In the genomic region with DNA sequence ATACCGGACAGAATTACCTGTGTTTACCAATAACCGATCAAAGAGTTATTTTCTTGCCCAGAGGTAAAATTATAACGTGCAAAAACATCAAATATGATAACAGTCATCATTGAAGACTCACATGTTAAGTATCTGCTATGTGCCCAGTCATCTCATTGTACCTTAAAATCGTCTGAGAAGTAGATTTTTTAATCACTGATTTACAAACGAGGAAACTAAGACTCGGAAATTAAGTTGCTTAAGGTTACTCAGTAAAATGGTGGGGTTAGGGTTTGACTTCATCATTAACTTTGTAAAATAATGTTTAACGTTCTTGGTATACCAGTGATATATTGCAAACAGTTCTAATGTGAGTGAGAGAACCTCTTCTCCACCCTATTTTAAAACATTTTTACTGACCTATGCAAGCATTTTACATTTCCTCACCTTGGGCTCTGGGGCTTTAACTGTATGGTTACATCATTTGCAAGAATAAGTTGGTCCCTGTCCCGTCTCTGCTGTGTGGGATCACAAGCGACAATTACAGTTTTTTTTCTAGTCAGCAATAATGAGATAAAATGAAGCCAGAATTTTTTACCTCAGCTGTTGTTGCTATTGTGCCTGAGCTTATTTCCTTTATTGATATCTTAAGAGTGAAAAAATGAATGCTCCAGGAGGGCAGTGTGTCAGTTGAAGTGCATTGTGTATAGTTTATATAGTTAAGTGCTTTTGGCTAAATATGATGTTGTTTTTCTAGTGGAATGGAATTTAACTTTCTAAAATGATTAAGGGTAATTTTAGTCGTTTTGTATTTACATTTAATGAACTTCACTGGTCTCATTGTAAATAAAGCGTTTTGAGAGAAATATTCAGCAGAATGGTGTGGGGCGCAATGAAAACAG, we compare ENCODE assay signal across 8 cellular contexts. TPM values are rescaled to one million over a fixed set of nuclear protein-coding genes. Genes with fewer than 3 reads are reported as not detected.
DNase-seq lines count a peak whose midpoint lies in the region; ATAC-seq and TF ChIP-seq lines count a peak whose summit lies in the region.

No MANE protein-coding gene starts in this region.

- peak; percentile 49 for DNase-seq in SIG-M5 treated with dmso at 0.1 percent for 504 hours (lab: John Stamatoyannopoulos, UW; ENCODE audit: unreplicated experiment)
- no peak for DNase-seq in SIG-M5 (lab: John Stamatoyannopoulos, UW)
- DNase-seq in SK-N-MC (ENCODE audit: low read depth, low spot score), result no peak
- peak; percentile 30 for DNase-seq in fibroblast of mammary gland (ENCODE audit: low read depth)
- peak; percentile 85 for DNase-seq in renal cortical epithelial cell (ENCODE audit: low read depth)
- DNase-seq in NCI-H345 (lab: John Stamatoyannopoulos, UW), result no peak

- no peaks in the 10 kb centered on the region for H3K9me3 ChIP-seq in SK-N-MC (ENCODE audit: low read depth, low read length)

- peak overlapping the region; percentile 99 for H3K27ac ChIP-seq in SK-N-MC

- peak overlapping the region; percentile 97 for H3K9ac ChIP-seq in SK-N-MC (ENCODE audit: insufficient read length)

- TF ChIP-seq CTCF in fibroblast of mammary gland (conservative IDR thresholded peaks at IDR 0.05; ENCODE audit: control insufficient read depth, insufficient read depth, low read depth, low read length), result no peak

- H3K36me3 ChIP-seq in SK-N-MC (ENCODE audit: insufficient read depth, low read length), result peaks cover 5% of the 10 kb centered on the region; the same call in 1 of the 2 replicates

- ATAC-seq in HG03439 (IDR thresholded peaks at IDR 0.05; ENCODE audit: unreplicated experiment), result no peak
- ATAC-seq in GM19035 (IDR thresholded peaks at IDR 0.05; ENCODE audit: unreplicated experiment), result no peak

- H3K4me3 ChIP-seq in SK-N-MC (peak overlapping the region; percentile 90), fibroblast of mammary gland (ENCODE audit: control insufficient read depth, low read depth, low read length) (peak overlapping the region; percentile 76)

RNA-seq across cellular contexts. Expression of gene RPRD2, which starts 2.7 kb away (rescaled TPM):
- 7.8 and 19.4 TPM in 2 replicates for total RNA-seq in renal cortical epithelial cell

RNA-seq across cellular contexts. Expression of gene PRPF3, which starts 45.3 kb away (rescaled TPM):
- total RNA-seq in renal cortical epithelial cell, result 21.7 and 34.3 TPM in 2 replicates

Comparison
In these comparisons a context has a peak if more than half of its experiments do, and no peak if none do; other contexts are left out.
1. DNase-seq: peak in SIG-M5 treated with dmso at 0.1 percent for 504 hours (single experiment), fibroblast of mammary gland (single experiment) and renal cortical epithelial cell (single experiment); none in SIG-M5 (single experiment), SK-N-MC (single experiment) and NCI-H345 (single experiment).